8 cellular contexts compared by ENCODE assay signal in the genomic region with DNA sequence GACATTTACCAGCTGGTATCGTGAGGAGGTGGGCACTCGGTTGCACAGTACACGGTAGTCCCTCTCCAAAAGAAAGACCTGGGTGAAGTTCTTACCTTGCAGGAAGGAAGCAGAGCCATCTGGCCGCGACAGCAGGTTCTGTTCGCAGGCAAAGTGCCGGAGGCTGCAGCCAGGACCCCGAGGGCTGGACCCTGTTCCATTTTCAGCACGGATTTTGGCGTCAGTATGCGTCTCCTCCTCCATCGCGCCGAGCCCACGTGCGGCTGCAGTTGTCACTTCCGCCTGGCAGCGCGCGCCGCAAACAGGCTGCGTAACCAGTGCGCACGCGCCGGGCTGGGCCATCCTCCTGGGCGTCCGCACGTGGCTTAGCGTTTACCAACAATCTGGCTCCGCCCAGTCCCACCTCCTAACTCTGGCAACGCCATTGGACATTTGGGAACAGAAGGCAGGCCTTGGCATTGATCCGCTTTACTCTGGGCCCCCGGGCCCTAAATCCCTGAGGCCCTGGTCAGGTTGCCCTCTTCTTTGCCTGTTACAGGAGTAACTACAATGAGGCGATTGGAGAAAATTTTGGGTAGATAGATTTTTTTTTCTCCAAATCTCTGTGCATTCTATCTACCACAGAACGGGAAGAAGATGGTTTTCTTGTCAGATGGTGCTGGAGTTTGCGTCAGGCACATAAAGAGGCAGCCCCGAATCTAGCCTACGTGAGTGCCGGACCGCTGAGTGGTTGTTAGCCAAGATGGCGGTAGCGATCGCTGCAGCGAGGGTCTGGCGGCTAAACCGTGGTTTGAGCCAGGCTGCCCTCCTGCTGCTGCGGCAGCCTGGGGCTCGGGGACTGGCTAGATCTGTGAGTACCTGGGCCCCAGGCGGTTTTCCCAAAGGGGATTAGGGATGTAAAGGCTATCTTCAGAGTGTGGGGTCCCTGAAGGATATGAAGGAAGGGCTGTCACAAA. TPM values are rescaled to one million over a fixed set of nuclear protein-coding genes. Genes with fewer than 3 reads are reported as not detected.
A peak's percentile ranks its signal among the peaks of the same experiment; 100 is the strongest.
DNase-seq lines count a peak whose midpoint lies in the region; ATAC-seq, FAIRE-seq and TF ChIP-seq lines count a peak whose summit lies in the region.

A gene (plus strand): TSS at position 733 of the 956 bp plus-strand sequence. CDS start 10 bp downstream, at position 743.
A gene (minus strand): TSS at position 274 of the 956 bp plus-strand sequence. CDS start 31 bp downstream, at position 243.

- H3K27me3 Mint-ChIP-seq in activated CD4-positive, alpha-beta T cell treated with anti-CD3 and anti-CD28 coated beads for 36 hours: no peaks in the 10 kb centered on the region

- peak; percentile 95 for FAIRE-seq in kidney (lab: Jason Lieb, UNC)

- peak within 1 kb of the TSS; percentile 91 to 97 for H3K27ac ChIP-seq in kidney (ENCODE audit: low read depth in 2 of 2, low read length in 2 of 2)

- TF ChIP-seq CTCF in choroid plexus epithelial cell (conservative IDR thresholded peaks at IDR 0.05; ENCODE audit: low read depth, low read length) (no peak), kidney (IDR thresholded peaks at IDR 0.05; ENCODE audit: borderline replicate concordance, extremely low read depth, insufficient read depth) (no peak)

- no peaks in the 10 kb centered on the region for H3K9me3 Mint-ChIP-seq in activated CD4-positive, alpha-beta T cell treated with anti-CD3 and anti-CD28 coated beads for 36 hours (ENCODE audit: low read depth)

- peak; percentile 99 for DNase-seq in Ammon's horn (ENCODE audit: low spot score)
- DNase-seq in GM19238 (ENCODE audit: insufficient read length, low spot score): peak; percentile 96
- DNase-seq in NCI-H524 (lab: John Stamatoyannopoulos, UW): peak; percentile 99 to 100
- peak; percentile 99 for DNase-seq in activated CD4-positive, alpha-beta T cell treated with anti-CD3 and anti-CD28 coated beads for 36 hours
- DNase-seq in choroid plexus epithelial cell (ENCODE audit: low read depth): peak; percentile 100
- DNase-seq in kidney: peak; percentile 99
- DNase-seq in stimulated activated CD4-positive, alpha-beta T cell treated with anti-CD3 and anti-CD28 coated beads, Interleukin-15, amount 100 ng/mL, for 24 hours: peak; percentile 100

- peaks cover 8% of the 10 kb centered on the region for H3K36me3 Mint-ChIP-seq in activated CD4-positive, alpha-beta T cell treated with anti-CD3 and anti-CD28 coated beads for 36 hours (ENCODE audit: low read depth)

- H3K4me1 ChIP-seq in kidney (ENCODE audit: control insufficient read depth in 1 of 2, insufficient read depth in 1 of 2, low read depth in 1 of 2, low read length in 2 of 2): peaks cover 7 to 16% of the 10 kb centered on the region in 2 donors

- peak within 1 kb of the TSS; percentile 97 for H3K4me3 Mint-ChIP-seq in activated CD4-positive, alpha-beta T cell treated with anti-CD3 and anti-CD28 coated beads for 36 hours

- H3K9me3 ChIP-seq in kidney (ENCODE audit: control insufficient read depth in 1 of 2, low read length in 2 of 2): no peaks in the 10 kb centered on the region

- POLR2A ChIA-PET in activated CD4-positive, alpha-beta T cell treated with anti-CD3 and anti-CD28 coated beads for 36 hours (lab: Charles Lee): no interaction called here

- peaks cover 0 to 3% of the 10 kb centered on the region in 2 donors for H3K36me3 ChIP-seq in kidney (ENCODE audit: control insufficient read depth in 1 of 2, insufficient read depth in 2 of 2, low read length in 2 of 2)

- H3K9ac ChIP-seq in kidney (ENCODE audit: low read length in 2 of 2): peak within 1 kb of the TSS; percentile 92 to 94

- H3K4me3 ChIP-seq in choroid plexus epithelial cell (ENCODE audit: low read depth, low read length) (peak within 1 kb of the TSS; percentile 83), kidney (ENCODE audit: low read length in 2 of 2) (peak within 1 kb of the TSS; percentile 95 to 100)

- ATAC-seq in HG03442 (IDR thresholded peaks at IDR 0.05; ENCODE audit: unreplicated experiment): peak; percentile 86
- ATAC-seq in activated CD4-positive, alpha-beta T cell treated with anti-CD3 and anti-CD28 coated beads for 36 hours: peak; percentile 100

- H3K4me1 Mint-ChIP-seq in activated CD4-positive, alpha-beta T cell treated with anti-CD3 and anti-CD28 coated beads for 36 hours: peaks cover 31% of the 10 kb centered on the region

- CTCF ChIA-PET in activated CD4-positive, alpha-beta T cell treated with anti-CD3 and anti-CD28 coated beads for 36 hours (lab: Charles Lee): interaction anchor here (1.5 kb wide), 1 partner anchor 43 kb away, joined by 4 read pairs; a partner anchor contains a TSS

- intact Hi-C loops in activated CD4-positive, alpha-beta T cell treated with anti-CD3 and anti-CD28 coated beads for 36 hours (cut with DNase I, micrococcal nuclease): loop anchor here (1.0 to 5.0 kb wide), 16 partner anchors 33 to 1110 kb away; a partner anchor contains a TSS
- intact Hi-C loops in kidney (cut with DNase I): no loop called here

- peak within 1 kb of the TSS; percentile 97 for H3K27ac Mint-ChIP-seq in activated CD4-positive, alpha-beta T cell treated with anti-CD3 and anti-CD28 coated beads for 36 hours

RNA-seq across cellular contexts. Expression of the first gene that starts in this region (rescaled TPM):
- 10 to 100 TPM; 14.5 to 25.4 TPM for total RNA-seq in activated CD4-positive, alpha-beta T cell treated with anti-CD3 and anti-CD28 coated beads for 36 hours
- 30.9 TPM for total RNA-seq in kidney
- 72.2 TPM for polyA plus RNA-seq in kidney (ENCODE audit: insufficient read depth, low read depth, low replicate concordance)

RNA-seq across cellular contexts. Expression of the second gene that starts in this region (rescaled TPM):
- total RNA-seq in activated CD4-positive, alpha-beta T cell treated with anti-CD3 and anti-CD28 coated beads for 36 hours: 10 to 100 TPM; 32.7 to 47.8 TPM
- 16.8 TPM for total RNA-seq in kidney
- 15.5 TPM for polyA plus RNA-seq in kidney (ENCODE audit: insufficient read depth, low read depth, low replicate concordance)

Comparison
In these comparisons a context has a peak if more than half of its experiments do, and no peak if none do; other contexts are left out.
1. Peak in every context shown above with its lines: DNase-seq, ATAC-seq, H3K4me3 ChIP-seq and H3K27ac ChIP-seq.